In genomic region chr2:197237720-197238370, GRCh38 we compare ENCODE assay signal across 11 cellular contexts.
DNase-seq lines count a peak whose midpoint lies in the region; ATAC-seq and TF ChIP-seq lines count a peak whose summit lies in the region.
"Had no signal": no experiment of that assay in that cellular context is flagged by ENCODE, and none has a peak within 500 bp of the region (broad histone marks: within the 10 kb centered on the region; RNA-seq: fewer than 3 reads in every experiment).

No MANE protein-coding gene starts in this region.

- no peaks in the 10 kb centered on the region for H3K36me3 ChIP-seq in naive thymus-derived CD4-positive, alpha-beta T cell (ENCODE audit: control insufficient read depth in 2 of 3, insufficient read depth in 3 of 3, low read length in 3 of 3)

- H3K9me3 ChIP-seq in naive thymus-derived CD4-positive, alpha-beta T cell (ENCODE audit: control insufficient read depth in 2 of 3, low read length in 3 of 3): no peaks in the 10 kb centered on the region

- peaks cover 83 to 84% of the 10 kb centered on the region in 2 donors for H3K4me1 ChIP-seq in naive thymus-derived CD4-positive, alpha-beta T cell (ENCODE audit: control insufficient read depth in 2 of 2, insufficient read depth in 2 of 2, low read length in 2 of 2)

- no peaks in the 10 kb centered on the region for H3K9me3 Mint-ChIP-seq in naive thymus-derived CD4-positive, alpha-beta T cell
- no peaks in the 10 kb centered on the region for H3K9me3 Mint-ChIP-seq in HFFc6
- H3K9me3 Mint-ChIP-seq: endodermal cell had no signal

- peaks cover 0 to 21% (median 0%) of the 10 kb centered on the region in 5 donors for H3K36me3 Mint-ChIP-seq in naive thymus-derived CD4-positive, alpha-beta T cell
- H3K36me3 Mint-ChIP-seq in HFFc6 (ENCODE audit: low read depth): no peaks in the 10 kb centered on the region

- H3K27me3 Mint-ChIP-seq in naive thymus-derived CD4-positive, alpha-beta T cell: no peaks in the 10 kb centered on the region
- H3K27me3 Mint-ChIP-seq in HFFc6 (ENCODE audit: insufficient read depth): peaks cover 6% of the 10 kb centered on the region

- peak in 3 of 9 donors; percentile 33 to 43 (median 40) for DNase-seq in naive thymus-derived CD4-positive, alpha-beta T cell
- DNase-seq in effector CD8-positive, alpha-beta T cell (lab: John Stamatoyannopoulos, UW): no peak
- DNase-seq in NCI-H226: no peak
- no peak for DNase-seq in HFFc6
- DNase-seq: endodermal cell, NCI-H1417 had no signal

- H3K4me3 Mint-ChIP-seq in naive thymus-derived CD4-positive, alpha-beta T cell: peak overlapping the region; percentile 72 to 85 (median 80)
- no peak overlapping the region for H3K4me3 Mint-ChIP-seq in HFFc6
- H3K4me3 Mint-ChIP-seq: endodermal cell had no signal

- H3K27me3 ChIP-seq in naive thymus-derived CD4-positive, alpha-beta T cell (ENCODE audit: control insufficient read depth in 2 of 2, insufficient read depth in 2 of 2, low read length in 2 of 2): no peaks in the 10 kb centered on the region

- CTCF ChIA-PET in naive thymus-derived CD4-positive, alpha-beta T cell (lab: Charles Lee): interaction anchor here (0.9 to 1.6 kb wide), 10 partner anchors 25 to 74 kb away, joined by 3 to 8 read pairs (median 5); no protein-coding TSS in a partner anchor

- peak overlapping the region; percentile 88 to 98 (median 95) for H3K27ac Mint-ChIP-seq in naive thymus-derived CD4-positive, alpha-beta T cell
- H3K27ac Mint-ChIP-seq in HFFc6: no peak overlapping the region
- H3K27ac Mint-ChIP-seq: endodermal cell had no signal

- POLR2A ChIA-PET in naive thymus-derived CD4-positive, alpha-beta T cell (lab: Charles Lee): interaction anchor here (0.5 to 2.5 kb wide), 28 partner anchors 8 to 74 kb away, joined by 3 to 24 read pairs (median 6); partner anchors contain the start of gene ANKRD44

- H3K27ac ChIP-seq in naive thymus-derived CD4-positive, alpha-beta T cell (ENCODE audit: low read depth, low read length): peak overlapping the region; percentile 70

- intact Hi-C loops in naive thymus-derived CD4-positive, alpha-beta T cell (cut with micrococcal nuclease): loop anchor here (1.0 to 2.0 kb wide), 3 partner anchors 7 to 47 kb away; no protein-coding TSS in a partner anchor

- ATAC-seq in GM18511 (IDR thresholded peaks at IDR 0.05; ENCODE audit: unreplicated experiment): peak; percentile 43
- peak; percentile 43 for ATAC-seq in GM21619 (IDR thresholded peaks at IDR 0.05; ENCODE audit: unreplicated experiment)
- ATAC-seq in HG03575 (IDR thresholded peaks at IDR 0.05; ENCODE audit: extremely low read depth, insufficient number of reproducible peaks, low FRiP score, unreplicated experiment): peak; percentile 37
- peak; percentile 28 for ATAC-seq in naive thymus-derived CD4-positive, alpha-beta T cell
- ATAC-seq in GM19328 (IDR thresholded peaks at IDR 0.05; ENCODE audit: unreplicated experiment): no peak
- ATAC-seq: HCT116 had no signal

- peaks cover 64 to 95% (median 89%) of the 10 kb centered on the region in 7 donors for H3K4me1 Mint-ChIP-seq in naive thymus-derived CD4-positive, alpha-beta T cell
- no peaks in the 10 kb centered on the region for H3K4me1 Mint-ChIP-seq in HFFc6 (ENCODE audit: low read depth)

- TF ChIP-seq CTCF in HFFc6 (IDR thresholded peaks at IDR 0.05): no peak

- peak overlapping the region; percentile 4 for H3K4me3 ChIP-seq in naive thymus-derived CD4-positive, alpha-beta T cell (ENCODE audit: low read length)
